Comparison of ENCODE assay signal across 19 cellular contexts in genomic region chr11:125075900-125076317, GRCh38. TPM values are rescaled to one million over a fixed set of nuclear protein-coding genes. Genes with fewer than 3 reads are reported as not detected.
DNase-seq lines count a peak whose midpoint lies in the region; TF ChIP-seq lines count a peak whose summit lies in the region.
"Had no signal": no experiment of that assay in that cellular context is flagged by ENCODE, and none has a peak within 500 bp of the region (broad histone marks: within the 10 kb centered on the region; RNA-seq: fewer than 3 reads in every experiment).

No MANE protein-coding gene starts in this region.

- peaks cover 19 to 44% (median 22%) of the 10 kb centered on the region in 3 donors for H3K4me1 ChIP-seq in esophagus squamous epithelium
- H3K4me1 ChIP-seq: testis had no signal

- no peaks in the 10 kb centered on the region; the same call in 1 of the 2 replicates for H3K27me3 ChIP-seq in H7 (ENCODE audit: control insufficient read depth, insufficient read depth, low read length)
- H3K27me3 ChIP-seq in WERI-Rb-1 (ENCODE audit: insufficient read depth, low read depth, severe bottlenecking) = no peaks in the 10 kb centered on the region
- H3K27me3 ChIP-seq in esophagus squamous epithelium = no peaks in the 10 kb centered on the region
- H3K27me3 ChIP-seq: testis had no signal

- 53 to 60% methylated on average over 3 to 4 of the region's 11 CpGs for WGBS in esophagus squamous epithelium, 2 donors

- H3K36me3 ChIP-seq in H7 (replicated peaks; ENCODE audit: control insufficient read depth, insufficient read depth, low read length) = no peaks in the 10 kb centered on the region
- no peaks in the 10 kb centered on the region for H3K36me3 ChIP-seq in WERI-Rb-1
- no peaks in the 10 kb centered on the region for H3K36me3 ChIP-seq in esophagus squamous epithelium
- H3K36me3 ChIP-seq: gastroesophageal sphincter had no signal

- intact Hi-C loops in esophagus squamous epithelium (cut with DNase I) = no loop called here

- DNase-seq in H7 (peak; percentile 67), WERI-Rb-1 (no peak), esophagus squamous epithelium (lab: John Stamatoyannopoulos, UW) (no peak), stromal cell of bone marrow (ENCODE audit: low read depth) (peak; percentile 23), NCI-H1694 treated with DMSO at 0.1 percent for 48 hours (lab: John Stamatoyannopoulos, UW) (no peak), GF-D8 (lab: John Stamatoyannopoulos, UW) (no peak), NCI-H1930 (lab: John Stamatoyannopoulos, UW) (no peak)
- DNase-seq: activated CD8-positive, alpha-beta memory T cell treated with anti-CD3 and anti-CD28 coated beads, Interleukin-2, amount 50 U/mL, for 48 hours; activated naive CD4-positive, alpha-beta T cell treated with anti-CD3 and anti-CD28 coated beads, Interleukin-2, amount 50 U/mL, for 16 hours; C1 segment of cervical spinal cord; DMS79 treated with DMSO at 0.1 percent for 48 hours; NCI-H1048; NCI-H2171 treated with DMSO at 0.1 percent for 48 hours; retina; stimulated activated CD4-positive, alpha-beta T cell treated with anti-CD3 and anti-CD28 coated beads, Interleukin-1b, Interleukin-23, amount 100 ng/mL, for 48 hours; T-helper 1 cell; testis had no signal

- no peak for TF ChIP-seq POLR2A in esophagus squamous epithelium (IDR thresholded peaks at IDR 0.05)

- no peak overlapping the region for H3K27ac ChIP-seq in WERI-Rb-1
- peak overlapping the region; percentile 28 to 73 (median 64) for H3K27ac ChIP-seq in esophagus squamous epithelium
- H3K27ac ChIP-seq: gastroesophageal sphincter, testis had no signal

- H3K9me3 ChIP-seq in WERI-Rb-1 (ENCODE audit: severe bottlenecking) (no peaks in the 10 kb centered on the region), esophagus squamous epithelium (no peaks in the 10 kb centered on the region)
- H3K9me3 ChIP-seq: gastroesophageal sphincter, testis had no signal

- H3K4me3 ChIP-seq in H7 (ENCODE audit: insufficient read depth, low read depth, low read length) (no peak overlapping the region), WERI-Rb-1 (ENCODE audit: low read depth, low read length) (no peak overlapping the region), esophagus squamous epithelium (no peak overlapping the region)
- H3K4me3 ChIP-seq: gastroesophageal sphincter, lung, testis had no signal

- TF ChIP-seq CTCF in WERI-Rb-1 (IDR thresholded peaks at IDR 0.05; ENCODE audit: low read depth, low read length) (peak; percentile 52), esophagus squamous epithelium (IDR thresholded peaks at IDR 0.05) (peak in 1 of 6 experiments; percentile 4)

RNA-seq across cellular contexts. Expression of gene SLC37A2, which starts 12.8 kb away (rescaled TPM):
- 0.73 and 0.89 TPM in 2 replicates for total RNA-seq in H7 (2014; rRNA removed; shearing (Covaris generic))
- 10 to 100 TPM; 24.9 to 44.4 (median 29.4) TPM for total RNA-seq in esophagus squamous epithelium

RNA-seq across cellular contexts. Expression of gene TMEM218, which starts 35.5 kb away (rescaled TPM):
- 22.7 and 31.9 TPM in 2 replicates for total RNA-seq in H7 (2014; rRNA removed; shearing (Covaris generic))
- 10 to 100 TPM in 3 of 4 donors, 1 to 10 TPM in 1; 7.5 to 17.3 (median 13.9) TPM for total RNA-seq in esophagus squamous epithelium

Comparison
In these comparisons a context has a peak if more than half of its experiments do, and no peak if none do; other contexts are left out.
1. DNase-seq: peak in H7 (single experiment) and stromal cell of bone marrow (single experiment); none in WERI-Rb-1 (single experiment), esophagus squamous epithelium (single experiment), NCI-H1694 treated with DMSO at 0.1 percent for 48 hours (single experiment), GF-D8 (single experiment) and NCI-H1930 (0 of 2).
2. RNA of gene SLC37A2, which starts 12.8 kb away (total RNA-seq): 24.9 to 44.4 TPM in esophagus squamous epithelium; 0.73 to 0.89 TPM in H7; every median in the first group is over 10 times any median in the second.